Comparison of ENCODE assay signal across 1 cellular context in genomic region chr1:59310527-59310926, GRCh38.
TF ChIP-seq lines count a peak whose summit lies in the region.

No MANE protein-coding gene starts in this region.

TF ChIP-seq in GM23338, 12 proteins besides CTCF, POLR2A, EP300 and RAD21 (continued from another document):
- no peak for TF ChIP-seq ZNF462 (CRISPR knock-in tag; IDR thresholded peaks at IDR 0.05)
- TF ChIP-seq NANOG (IDR thresholded peaks at IDR 0.05; ENCODE audit: borderline replicate concordance), result no peak
- TF ChIP-seq POLR2AphosphoS5 (IDR thresholded peaks at IDR 0.05; ENCODE audit: low read depth), result no peak
- no peak for TF ChIP-seq EZH2 (IDR thresholded peaks at IDR 0.05; ENCODE audit: low read depth, unreplicated experiment)
- no peak for TF ChIP-seq JUNB (IDR thresholded peaks at IDR 0.05; ENCODE audit: unreplicated experiment)
- TF ChIP-seq CREB1 (CRISPR knock-in tag; IDR thresholded peaks at IDR 0.05; ENCODE audit: low read depth), result no peak
TF ChIP-seq in GM23338: peak in this region for 0.
